ENCODE assay signal across 8 cellular contexts in genomic region chr9:35110327-35110758, GRCh38. TPM values are rescaled to one million over a fixed set of nuclear protein-coding genes. Genes with fewer than 3 reads are reported as not detected.
DNase-seq lines count a peak whose midpoint lies in the region; ATAC-seq and TF ChIP-seq lines count a peak whose summit lies in the region.

No MANE protein-coding gene starts in this region.

- peaks cover 16% of the 10 kb centered on the region; the same call in 1 of the 2 replicates for H3K79me2 ChIP-seq in GM23338 (replicated peaks; ENCODE audit: insufficient read depth)

- H3F3A ChIP-seq in GM23338 (replicated peaks; ENCODE audit: low read depth) = 0 out of 2 replicates have a peak, but pooled peaks cover 7% of the 10 kb centered on the region

- no peaks in the 10 kb centered on the region for H4K20me1 ChIP-seq in GM23338 (replicated peaks; ENCODE audit: insufficient read depth)

- no peak overlapping the region for H2AFZ ChIP-seq in GM23338

- no peaks in the 10 kb centered on the region for H3K36me3 ChIP-seq in GM23338 (ENCODE audit: insufficient read depth)

- peak overlapping the region; percentile 78 for H3K4me3 Mint-ChIP-seq in GM23338
- peak overlapping the region; percentile 83 for H3K4me3 Mint-ChIP-seq in T-helper 17 cell

- TF ChIP-seq CTCF in GM23338 (conservative IDR thresholded peaks at IDR 0.05; ENCODE audit: low read depth in 2 of 2) (no peak), fibroblast of the aortic adventitia (IDR thresholded peaks at IDR 0.05; ENCODE audit: insufficient read depth, low read length) (no peak)

- H3K9me2 ChIP-seq in GM23338 (ENCODE audit: insufficient read depth) = no peaks in the 10 kb centered on the region

- H3K27me3 Mint-ChIP-seq in GM23338 (ENCODE audit: insufficient read depth, low read depth, poor library complexity) (peaks cover 11% of the 10 kb centered on the region), T-helper 17 cell (no peaks in the 10 kb centered on the region)

- H3K36me3 Mint-ChIP-seq in GM23338 (ENCODE audit: low read depth) (peaks cover 6% of the 10 kb centered on the region; the same call in 2 of the 3 replicates), T-helper 17 cell (ENCODE audit: low read depth) (peaks cover 5% of the 10 kb centered on the region)

- ATAC-seq in GM23338 (no peak), T-helper 17 cell (no peak), HG02588 (IDR thresholded peaks at IDR 0.05; ENCODE audit: unreplicated experiment) (no peak), GM19455 (IDR thresholded peaks at IDR 0.05; ENCODE audit: unreplicated experiment) (no peak)
- ATAC-seq in stimulated activated naive CD8-positive, alpha-beta T cell treated with anti-CD3 and anti-CD28 coated beads, Interleukin-15, Interleukin-2, amounts not matched to agents 100 U/mL and 50 U/mL, for 24 hours = no peak

- H3K9me3 Mint-ChIP-seq in GM23338 = no peaks in the 10 kb centered on the region

- no peaks in the 10 kb centered on the region for H3K27me3 ChIP-seq in GM23338 (ENCODE audit: insufficient read depth)

- peak overlapping the region; percentile 93 for H3K4me3 ChIP-seq in GM23338
- peak overlapping the region; percentile 87 for H3K4me3 ChIP-seq in fibroblast of the aortic adventitia (ENCODE audit: low read depth, low read length)

- H3K4me1 Mint-ChIP-seq in GM23338 = peaks cover 29% of the 10 kb centered on the region
- H3K4me1 Mint-ChIP-seq in T-helper 17 cell = peaks cover 48% of the 10 kb centered on the region

- H3K27ac ChIP-seq in GM23338 (ENCODE audit: low read depth) = no peak overlapping the region

- no peak for DNase-seq in GM23338 (ENCODE audit: low spot score)
- DNase-seq in T-helper 17 cell = no peak
- DNase-seq in fibroblast of the aortic adventitia (ENCODE audit: low read depth) = peak; percentile 37
- peak; percentile 83 for DNase-seq in pons (ENCODE audit: low spot score)
- DNase-seq in NOMO-1 treated with dmso at 0.1 percent for 144 hours (lab: John Stamatoyannopoulos, UW; ENCODE audit: unreplicated experiment) = no peak
- no peak for DNase-seq in stimulated activated naive CD8-positive, alpha-beta T cell treated with anti-CD3 and anti-CD28 coated beads, Interleukin-15, Interleukin-2, amounts not matched to agents 100 U/mL and 50 U/mL, for 24 hours

- H3K27ac Mint-ChIP-seq in GM23338 (no peak overlapping the region), T-helper 17 cell (peak overlapping the region; percentile 92)

- H3K4me2 ChIP-seq in GM23338 = peak overlapping the region; percentile 91; the same call in 1 of the 2 replicates

- peaks cover 16% of the 10 kb centered on the region for H3K4me1 ChIP-seq in GM23338 (ENCODE audit: insufficient read depth)

- no peaks in the 10 kb centered on the region for H3K9me3 ChIP-seq in T-helper 17 cell (ENCODE audit: control insufficient read depth, low read length, poor library complexity, severe bottlenecking)

TF ChIP-seq in GM23338, 12 proteins besides CTCF, POLR2A, EP300 and RAD21:
- TF ChIP-seq REST (IDR thresholded peaks at IDR 0.05; ENCODE audit: unreplicated experiment) (no peak), EZH2phosphoT487 (IDR thresholded peaks at IDR 0.05; ENCODE audit: unreplicated experiment) (no peak)

RNA-seq across cellular contexts. Expression of gene ATOSB, which starts 5.3 kb away (rescaled TPM):
- total RNA-seq in GM23338 (2014; rRNA removed; shearing (Covaris generic)) = 3.1 and 6.1 TPM in 2 replicates
- 2.2 and 2.3 TPM in 2 replicates for polyA plus RNA-seq in GM23338 (2016; fragmentation: Nextera tagmentation; extraction: Ambion mirVana)
- total RNA-seq in T-helper 17 cell (10 to 100 TPM in 1 of 2 donors, 1 to 10 TPM in 1; 9.8 to 11.6 TPM), fibroblast of the aortic adventitia (ENCODE audit: low replicate concordance) (14.1 and 22.1 TPM in 2 replicates)

RNA-seq across cellular contexts. Expression of gene STOML2, which starts 7.4 kb away (rescaled TPM):
- 210 and 221 TPM in 2 replicates for total RNA-seq in GM23338 (2014; rRNA removed; shearing (Covaris generic))
- polyA plus RNA-seq in GM23338 (2016; fragmentation: Nextera tagmentation; extraction: Ambion mirVana) = 109 and 114 TPM in 2 replicates
- total RNA-seq in T-helper 17 cell (10 to 100 TPM; 41.0 to 44.2 TPM), fibroblast of the aortic adventitia (ENCODE audit: low replicate concordance) (65.3 and 109 TPM in 2 replicates)

RNA-seq across cellular contexts. Expression of gene PIGO, which starts 14.0 kb away (rescaled TPM):
- total RNA-seq in GM23338 (2014; rRNA removed; shearing (Covaris generic)) = 13.6 and 18.9 TPM in 2 replicates
- polyA plus RNA-seq in GM23338 (2016; fragmentation: Nextera tagmentation; extraction: Ambion mirVana) = 11.2 and 13.6 TPM in 2 replicates
- total RNA-seq in T-helper 17 cell (10 to 100 TPM; 19.1 to 20.4 TPM), fibroblast of the aortic adventitia (ENCODE audit: low replicate concordance) (8.9 and 12.1 TPM in 2 replicates)

RNA-seq across cellular contexts. Expression of gene FANCG, which starts 30.6 kb away (rescaled TPM):
- total RNA-seq in GM23338 (2014; rRNA removed; shearing (Covaris generic)) = 47.0 and 56.2 TPM in 2 replicates
- polyA plus RNA-seq in GM23338 (2016; fragmentation: Nextera tagmentation; extraction: Ambion mirVana) = 53.1 and 53.8 TPM in 2 replicates
- 10 to 100 TPM; 18.8 to 23.6 TPM for total RNA-seq in T-helper 17 cell
- total RNA-seq in fibroblast of the aortic adventitia (ENCODE audit: low replicate concordance) = 16.2 and 32.2 TPM in 2 replicates

RNA-seq across cellular contexts. Expression of gene VCP, which starts 37.9 kb away (rescaled TPM):
- total RNA-seq in GM23338 (2014; rRNA removed; shearing (Covaris generic)) = 361 and 408 TPM in 2 replicates
- 113 and 130 TPM in 2 replicates for polyA plus RNA-seq in GM23338 (2016; fragmentation: Nextera tagmentation; extraction: Ambion mirVana)
- total RNA-seq in T-helper 17 cell (100 to 1,000 TPM; 222 to 238 TPM), fibroblast of the aortic adventitia (ENCODE audit: low replicate concordance) (203 and 210 TPM in 2 replicates)

Comparison
In these comparisons a context has a peak if more than half of its experiments do, and no peak if none do; other contexts are left out.
1. DNase-seq: peak in fibroblast of the aortic adventitia (single experiment) and pons (single experiment); none in GM23338 (single experiment), T-helper 17 cell (0 of 3), NOMO-1 treated with dmso at 0.1 percent for 144 hours (single experiment) and stimulated activated naive CD8-positive, alpha-beta T cell treated with anti-CD3 and anti-CD28 coated beads, Interleukin-15, Interleukin-2, amounts not matched to agents 100 U/mL and 50 U/mL, for 24 hours (single experiment).